In the genomic region with DNA sequence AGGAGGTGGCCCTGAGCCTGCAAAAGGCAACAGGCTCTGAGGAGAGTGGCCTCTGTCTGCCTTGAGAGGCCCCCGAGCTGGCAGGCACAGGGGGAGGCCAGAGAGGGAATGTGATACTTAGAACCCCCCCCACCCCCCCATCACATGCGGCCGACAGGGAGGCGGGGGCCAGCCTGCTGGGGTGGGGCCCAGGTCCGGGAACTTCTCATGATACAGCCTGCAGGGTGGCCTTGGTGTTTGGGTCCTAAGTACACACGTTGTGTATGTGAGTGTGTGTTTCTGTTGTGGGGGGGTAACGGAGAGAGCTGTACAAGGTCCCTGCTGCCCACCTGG, we compare ENCODE assay signal across 1 cellular context.
TF ChIP-seq lines count a peak whose summit lies in the region.

No MANE protein-coding gene starts in this region.

TF ChIP-seq in HepG2, 621 proteins besides CTCF, POLR2A, EP300 and RAD21:
- TF ChIP-seq RBFOX2 (IDR thresholded peaks at IDR 0.05; ENCODE audit: low read depth, low read length) (0 out of 2 replicates have a peak, but pooled peaks have one; percentile 4), ZNF333 (CRISPR knock-in tag; IDR thresholded peaks at IDR 0.05; ENCODE audit: borderline replicate concordance) (no peak), ZNF776 (CRISPR knock-in tag; IDR thresholded peaks at IDR 0.05) (no peak), RXRB (CRISPR knock-in tag; IDR thresholded peaks at IDR 0.05; ENCODE audit: borderline replicate concordance) (no peak), FOXO1 (CRISPR knock-in tag; IDR thresholded peaks at IDR 0.05) (no peak)
- TF ChIP-seq, protein P1, sequence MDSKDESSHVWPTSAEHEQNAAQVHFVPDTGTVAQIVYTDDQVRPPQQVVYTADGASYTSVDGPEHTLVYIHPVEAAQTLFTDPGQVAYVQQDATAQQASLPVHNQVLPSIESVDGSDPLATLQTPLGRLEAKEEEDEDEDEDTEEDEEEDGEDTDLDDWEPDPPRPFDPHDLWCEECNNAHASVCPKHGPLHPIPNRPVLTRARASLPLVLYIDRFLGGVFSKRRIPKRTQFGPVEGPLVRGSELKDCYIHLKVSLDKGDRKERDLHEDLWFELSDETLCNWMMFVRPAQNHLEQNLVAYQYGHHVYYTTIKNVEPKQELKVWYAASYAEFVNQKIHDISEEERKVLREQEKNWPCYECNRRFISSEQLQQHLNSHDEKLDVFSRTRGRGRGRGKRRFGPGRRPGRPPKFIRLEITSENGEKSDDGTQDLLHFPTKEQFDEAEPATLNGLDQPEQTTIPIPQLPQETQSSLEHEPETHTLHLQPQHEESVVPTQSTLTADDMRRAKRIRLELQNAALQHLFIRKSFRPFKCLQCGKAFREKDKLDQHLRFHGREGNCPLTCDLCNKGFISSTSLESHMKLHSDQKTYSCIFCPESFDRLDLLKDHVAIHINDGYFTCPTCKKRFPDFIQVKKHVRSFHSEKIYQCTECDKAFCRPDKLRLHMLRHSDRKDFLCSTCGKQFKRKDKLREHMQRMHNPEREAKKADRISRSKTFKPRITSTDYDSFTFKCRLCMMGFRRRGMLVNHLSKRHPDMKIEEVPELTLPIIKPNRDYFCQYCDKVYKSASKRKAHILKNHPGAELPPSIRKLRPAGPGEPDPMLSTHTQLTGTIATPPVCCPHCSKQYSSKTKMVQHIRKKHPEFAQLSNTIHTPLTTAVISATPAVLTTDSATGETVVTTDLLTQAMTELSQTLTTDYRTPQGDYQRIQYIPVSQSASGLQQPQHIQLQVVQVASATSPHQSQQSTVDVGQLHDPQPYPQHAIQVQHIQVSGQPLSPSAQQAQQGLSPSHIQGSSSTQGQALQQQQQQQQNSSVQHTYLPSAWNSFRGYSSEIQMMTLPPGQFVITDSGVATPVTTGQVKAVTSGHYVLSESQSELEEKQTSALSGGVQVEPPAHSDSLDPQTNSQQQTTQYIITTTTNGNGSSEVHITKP (CRISPR knock-in tag; IDR thresholded peaks at IDR 0.05; ENCODE audit: low read depth), result no peak
